21 cellular contexts compared by ENCODE assay signal in genomic region chr2:2810504-2810903, GRCh38.
"Had no signal": no experiment of that assay in that cellular context is flagged by ENCODE, and none has a peak within 500 bp of the region (broad histone marks: within the 10 kb centered on the region; RNA-seq: fewer than 3 reads in every experiment).

No MANE protein-coding gene starts in this region.

- H3K36me3 ChIP-seq: esophagus squamous epithelium, tibial artery had no signal

- H3K4me1 ChIP-seq: esophagus squamous epithelium, tibial artery had no signal

- H3K4me3 Mint-ChIP-seq: activated CD4-positive, alpha-beta memory T cell treated with anti-CD3 and anti-CD28 coated beads, Interleukin-2, amount 10 ng/mL, durations not matched to agents 7 days and 5 days; T-helper 2 cell treated with Interferon-gamma antibody and Interleukin-4, amounts not matched to agents 5 μg/mL and 100 μg/mL, for 36 hours had no signal

- H3K27me3 ChIP-seq: esophagus squamous epithelium, tibial artery had no signal

- H3K4me1 Mint-ChIP-seq: activated CD4-positive, alpha-beta memory T cell treated with anti-CD3 and anti-CD28 coated beads, Interleukin-2, amount 10 ng/mL, durations not matched to agents 7 days and 5 days had no signal

- H3K27ac Mint-ChIP-seq: activated CD4-positive, alpha-beta memory T cell treated with anti-CD3 and anti-CD28 coated beads, Interleukin-2, amount 10 ng/mL, durations not matched to agents 7 days and 5 days; T-helper 2 cell treated with Interferon-gamma antibody and Interleukin-4, amounts not matched to agents 5 μg/mL and 100 μg/mL, for 36 hours had no signal

- FAIRE-seq: keratinocyte, TTC549 had no signal

- H3K4me3 ChIP-seq: esophagus squamous epithelium, tibial artery had no signal

- H3K27me3 Mint-ChIP-seq: activated CD4-positive, alpha-beta memory T cell treated with anti-CD3 and anti-CD28 coated beads, Interleukin-2, amount 10 ng/mL, durations not matched to agents 7 days and 5 days had no signal

- DNase-seq: activated CD4-positive, alpha-beta memory T cell treated with anti-CD3 and anti-CD28 coated beads, Interleukin-2, amount 10 ng/mL, durations not matched to agents 7 days and 5 days; activated CD4-positive, alpha-beta T cell treated with anti-CD3 and anti-CD28 coated beads for 48 hours; activated CD4-positive, CD25-positive, alpha-beta regulatory T cell; activated effector memory CD4-positive, alpha-beta T cell treated with anti-CD3 and anti-CD28 coated beads, Interleukin-2, amount 50 U/mL, for 16 hours; activated naive CD4-positive, alpha-beta T cell treated with anti-CD3 and anti-CD28 coated beads, Interleukin-2, amount 50 U/mL, for 16 hours; activated T-cell treated with anti-CD3 and anti-CD28 coated beads, Interleukin-2, amount 50 U/mL, for 48 hours; cerebellar nuclear complex; effector CD8-positive, alpha-beta T cell; esophagus squamous epithelium; occipital lobe; retina; stimulated activated CD4-positive, alpha-beta T cell treated with anti-CD3 and anti-CD28 coated beads, Interleukin-12 subunit alpha, Interleukin-12 subunit beta, amount 100 ng/mL, for 4 hours; stimulated activated CD4-positive, alpha-beta T cell treated with anti-CD3 and anti-CD28 coated beads, Interleukin-1b, Interleukin-23, amount 100 ng/mL, for 48 hours; stimulated activated CD8-positive, alpha-beta memory T cell treated with anti-CD3 and anti-CD28 coated beads, Interleukin-4, amount 100 ng/mL, for 48 hours; stimulated activated naive CD4-positive, alpha-beta T cell treated with Interleukin-2 at 50 U/mL for 16 hours; substantia nigra had no signal

- ATAC-seq: left lobe of liver had no signal

- H3K27ac ChIP-seq: esophagus squamous epithelium, tibial artery had no signal
